ENCODE assay signal across 8 cellular contexts in genomic region chr11:58577441-58578135, GRCh38. TPM values are rescaled to one million over a fixed set of nuclear protein-coding genes. Genes with fewer than 3 reads are reported as not detected.
A peak's percentile ranks its signal among the peaks of the same experiment; 100 is the strongest.
DNase-seq lines count a peak whose midpoint lies in the region; ATAC-seq, FAIRE-seq and TF ChIP-seq lines count a peak whose summit lies in the region.

No MANE protein-coding gene starts in this region.

- peak overlapping the region; percentile 86 to 100 (median 97) for H3K4me3 Mint-ChIP-seq in naive B cell

- peak overlapping the region; percentile 99 for H3K27ac ChIP-seq in endothelial cell of umbilical vein (ENCODE audit: insufficient read depth, low read depth, low read length)

- CTCF ChIA-PET in endothelial cell of umbilical vein (lab: Charles Lee): interaction anchor here (0.9 to 5.8 kb wide), 9 partner anchors 9 to 581 kb away, joined by 3 to 62 read pairs (median 5); no protein-coding TSS in a partner anchor

- H3K4me1 Mint-ChIP-seq in naive B cell: peaks cover 57 to 76% (median 66%) of the 10 kb centered on the region in 3 donors

- H2AFZ ChIP-seq in endothelial cell of umbilical vein (ENCODE audit: low read depth, low read length): no peak overlapping the region

- POLR2A ChIA-PET in endothelial cell of umbilical vein (lab: Charles Lee): interaction anchor here (1.2 kb wide), 1 partner anchor 9 kb away, joined by 3 read pairs; no protein-coding TSS in a partner anchor

- H3K9me3 ChIP-seq in endothelial cell of umbilical vein (replicated peaks; ENCODE audit: control insufficient read depth, insufficient read depth, low read length): no peaks in the 10 kb centered on the region

- dilution Hi-C loops in endothelial cell of umbilical vein (cut with MboI; ENCODE audit: extremely low pct_ligation_motif_present, low sequenced_read_pairs): no loop called here

- DNase-seq in NCI-H1092 (lab: John Stamatoyannopoulos, UW) (peak; percentile 46), NCI-H1092 treated with DMSO at 0.1 percent for 48 hours (lab: John Stamatoyannopoulos, UW) (no peak), NCI-H748 treated with DMSO at 0.1 percent for 48 hours (lab: John Stamatoyannopoulos, UW) (peak; percentile 33), endothelial cell of umbilical vein (ENCODE audit: low read depth, low spot score) (peak; percentile 88), naive B cell (peak; percentile 91)
- peak; percentile 57 for DNase-seq in activated CD8-positive, alpha-beta memory T cell treated with anti-CD3 and anti-CD28 coated beads for 1 hour (ENCODE audit: extremely low read depth in 1 of 2, low read depth in 1 of 2)
- DNase-seq in stimulated activated naive CD4-positive, alpha-beta T cell (lab: John Stamatoyannopoulos, UW): peak in 5 of 6 experiments; percentile 72 to 88 (median 77)

- no peaks in the 10 kb centered on the region for H3K9me1 ChIP-seq in endothelial cell of umbilical vein (replicated peaks; ENCODE audit: control insufficient read depth, extremely low read depth, insufficient read depth, low read length)

- peak; percentile 61 for TF ChIP-seq POLR2A in endothelial cell of umbilical vein (IDR thresholded peaks at IDR 0.05; ENCODE audit: low read depth, low read length)

- intact Hi-C loops in endothelial cell of umbilical vein (cut with micrococcal nuclease): loop anchor here (1.0 to 10.0 kb wide), 10 partner anchors 50 to 1263 kb away; partner anchors contain the start of genes FAM111A, FAM111B, MED19 and TMX2

- no peaks in the 10 kb centered on the region for H3K9me3 Mint-ChIP-seq in naive B cell

- peak overlapping the region; percentile 8 to 85 (median 59) for H3K4me3 ChIP-seq in endothelial cell of umbilical vein (replicated peaks in 1 of 3; ENCODE audit: insufficient read depth in 1 of 3, low read depth in 1 of 3, low read length in 3 of 3)

- H3K4me2 ChIP-seq in endothelial cell of umbilical vein (ENCODE audit: insufficient read depth, low read length): peak overlapping the region; percentile 78

- no peaks in the 10 kb centered on the region for H3K36me3 ChIP-seq in endothelial cell of umbilical vein (ENCODE audit: control insufficient read depth in 2 of 2, extremely low read depth in 1 of 2, insufficient read depth in 2 of 2, low read length in 2 of 2)

- H3K9ac ChIP-seq in endothelial cell of umbilical vein (replicated peaks; ENCODE audit: extremely low read depth, insufficient read depth, low read length): peak overlapping the region; percentile 100

- TF ChIP-seq CTCF in endothelial cell of umbilical vein (IDR thresholded peaks at IDR 0.05; ENCODE audit: extremely low read depth in 1 of 2, insufficient read depth in 1 of 2, low read depth in 1 of 2, low read length in 2 of 2): no peak

- peaks cover 55% of the 10 kb centered on the region for H3K4me1 ChIP-seq in endothelial cell of umbilical vein (ENCODE audit: control insufficient read depth, extremely low read depth, insufficient read depth, low read length)

- peaks cover 0 to 4% of the 10 kb centered on the region in 2 donors for H3K36me3 Mint-ChIP-seq in naive B cell

- TSS peak; percentile 63 for BruUV-seq in endothelial cell of umbilical vein (replicated peaks; lab: Mats Ljungman, UMichigan)

- no peaks in the 10 kb centered on the region for H4K20me1 ChIP-seq in endothelial cell of umbilical vein (replicated peaks; ENCODE audit: control insufficient read depth, extremely low read depth, insufficient read depth, low read length)

- ATAC-seq in HG02852 (IDR thresholded peaks at IDR 0.05; ENCODE audit: unreplicated experiment) (peak; percentile 44), naive B cell (ENCODE audit: low read depth in 2 of 2) (peak; percentile 43 to 44)

- peak overlapping the region; percentile 100 for H3K27ac Mint-ChIP-seq in naive B cell

- no peaks in the 10 kb centered on the region for H3K27me3 ChIP-seq in endothelial cell of umbilical vein (ENCODE audit: control insufficient read depth in 2 of 2, insufficient read depth in 2 of 2, low read length in 2 of 2)

- FAIRE-seq in endothelial cell of umbilical vein (lab: Jason Lieb, UNC): peak; percentile 80

- H3K79me2 ChIP-seq in endothelial cell of umbilical vein (ENCODE audit: control insufficient read depth, insufficient read depth, low read length): peaks cover 31% of the 10 kb centered on the region

- no peaks in the 10 kb centered on the region for H3K27me3 Mint-ChIP-seq in naive B cell

TF ChIP-seq in endothelial cell of umbilical vein, 7 proteins besides CTCF, POLR2A, EP300 and RAD21:
- TF ChIP-seq JUN (IDR thresholded peaks at IDR 0.05; ENCODE audit: borderline replicate concordance, insufficient read depth, insufficient read length, low read depth) (peak; percentile 36), MAX (IDR thresholded peaks at IDR 0.05; ENCODE audit: insufficient read depth, insufficient read length) (no peak), POLR2AphosphoS5 (IDR thresholded peaks at IDR 0.05; ENCODE audit: insufficient read depth, low read depth, low read length) (peak; percentile 93), MYC (IDR thresholded peaks at IDR 0.05; ENCODE audit: low read depth, low read length) (no peak), FOS (IDR thresholded peaks at IDR 0.05; ENCODE audit: borderline replicate concordance, insufficient read depth, low read length) (peak; percentile 66), EZH2 (IDR thresholded peaks at IDR 0.05; ENCODE audit: borderline replicate concordance, low read depth, low read length, severe bottlenecking) (no peak), GATA2 (IDR thresholded peaks at IDR 0.05; ENCODE audit: insufficient read depth, insufficient read length, low read depth, low read length) (peak; percentile 84)

RNA-seq across cellular contexts. Expression of gene ZFP91, which starts 1.3 kb away (rescaled TPM):
- 51.0 and 52.0 TPM in 2 replicates for total RNA-seq in endothelial cell of umbilical vein
- polyA plus RNA-seq in endothelial cell of umbilical vein (13.3 and 20.2 TPM in 2 replicates), naive B cell (ENCODE audit: low read depth in 6 of 6) (10 to 100 TPM in 1 of 6 donors, 1 to 10 TPM in 5; 5.4 to 12.4 (median 8.1) TPM)
- polyA plus RNA-seq in endothelial cell of umbilical vein (2011; cell fraction: cytosol; rRNA removed): 17.8 and 18.3 TPM in 2 replicates
- polyA plus RNA-seq in endothelial cell of umbilical vein (2011; cell fraction: nucleus; rRNA removed): 21.5 and 33.6 TPM in 2 replicates
- 28.3 and 40.7 TPM in 2 replicates for polyA plus RNA-seq in endothelial cell of umbilical vein (2012)
- polyA minus RNA-seq in endothelial cell of umbilical vein: 35.3 and 36.9 TPM in 2 replicates
- polyA minus RNA-seq in endothelial cell of umbilical vein (2011; cell fraction: cytosol; rRNA and poly(A)+ RNA removed): 29.9 TPM
- 26.0 and 35.7 TPM in 2 replicates for polyA minus RNA-seq in endothelial cell of umbilical vein (2011; cell fraction: nucleus; rRNA and poly(A)+ RNA removed)

RNA-seq across cellular contexts. Expression of gene LPXN, which starts 1.9 kb away (rescaled TPM):
- total RNA-seq in endothelial cell of umbilical vein: 3.9 and 6.2 TPM in 2 replicates
- 5.1 and 6.2 TPM in 2 replicates for polyA plus RNA-seq in endothelial cell of umbilical vein
- 5.1 and 5.7 TPM in 2 replicates for polyA plus RNA-seq in endothelial cell of umbilical vein (2011; cell fraction: cytosol; rRNA removed)
- 13.2 and 13.7 TPM in 2 replicates for polyA plus RNA-seq in endothelial cell of umbilical vein (2011; cell fraction: nucleus; rRNA removed)
- polyA plus RNA-seq in endothelial cell of umbilical vein (2012): 10.0 and 23.0 TPM in 2 replicates
- 7.2 and 14.9 TPM in 2 replicates for polyA minus RNA-seq in endothelial cell of umbilical vein
- polyA minus RNA-seq in endothelial cell of umbilical vein (2011; cell fraction: cytosol; rRNA and poly(A)+ RNA removed): not detected
- 10.9 and 17.5 TPM in 2 replicates for polyA minus RNA-seq in endothelial cell of umbilical vein (2011; cell fraction: nucleus; rRNA and poly(A)+ RNA removed)
- polyA plus RNA-seq in naive B cell (ENCODE audit: low read depth in 6 of 6): 100 to 1,000 TPM in 2 of 6 donors, 10 to 100 TPM in 4; 63.3 to 120 (median 85.8) TPM

RNA-seq across cellular contexts. Expression of gene CNTF, which starts 44.9 kb away (rescaled TPM):
- total RNA-seq in endothelial cell of umbilical vein: 2.9 and 3.3 TPM in 2 replicates
- polyA plus RNA-seq in endothelial cell of umbilical vein: 0.53 and 0.84 TPM in 2 replicates
- polyA plus RNA-seq in endothelial cell of umbilical vein (2011; cell fraction: cytosol; rRNA removed): 0.52 and 0.61 TPM in 2 replicates
- 6.8 and 7.6 TPM in 2 replicates for polyA plus RNA-seq in endothelial cell of umbilical vein (2011; cell fraction: nucleus; rRNA removed)
- 0.83 and 1.9 TPM in 2 replicates for polyA plus RNA-seq in endothelial cell of umbilical vein (2012)
- 6.5 and 7.7 TPM in 2 replicates for polyA minus RNA-seq in endothelial cell of umbilical vein
- 1.5 TPM for polyA minus RNA-seq in endothelial cell of umbilical vein (2011; cell fraction: cytosol; rRNA and poly(A)+ RNA removed)
- polyA minus RNA-seq in endothelial cell of umbilical vein (2011; cell fraction: nucleus; rRNA and poly(A)+ RNA removed): 19.7 and 26.8 TPM in 2 replicates
- polyA plus RNA-seq in naive B cell (ENCODE audit: low read depth in 6 of 6): under 1 TPM in 3 of 6 donors, not detected in 3; 0.15 to 0.35 (median 0.28) TPM
